Comparison of ENCODE assay signal across 13 cellular contexts in genomic region chr14:95137164-95137803, GRCh38. TPM values are rescaled to one million over a fixed set of nuclear protein-coding genes. Genes with fewer than 3 reads are reported as not detected.
DNase-seq lines count a peak whose midpoint lies in the region; ATAC-seq and TF ChIP-seq lines count a peak whose summit lies in the region.
"Had no signal": no experiment of that assay in that cellular context is flagged by ENCODE, and none has a peak within 500 bp of the region (broad histone marks: within the 10 kb centered on the region; RNA-seq: fewer than 3 reads in every experiment).

No MANE protein-coding gene starts in this region.

- TF ChIP-seq POLR2A in body of pancreas (IDR thresholded peaks at IDR 0.05) (no peak), testis (IDR thresholded peaks at IDR 0.05) (no peak)

- CTCF ChIA-PET in activated naive CD4-positive, alpha-beta T cell treated with anti-CD3 and anti-CD28 coated beads for 36 hours (lab: Charles Lee) = interaction anchor here (0.6 to 0.9 kb wide), 3 partner anchors 25 to 1160 kb away, joined by 4 read pairs; no protein-coding TSS in a partner anchor
- CTCF ChIA-PET in activated naive CD4-positive, alpha-beta T cell treated with anti-CD3 and anti-CD28 coated beads, Interleukin-2, amount 10 ng/mL, durations not matched to agents 7 days and 5 days (lab: Charles Lee) = interaction anchor here (1.0 kb wide), 1 partner anchor 761 kb away, joined by 3 read pairs; no protein-coding TSS in a partner anchor

- H3K4me1 ChIP-seq in body of pancreas (peaks cover 62% of the 10 kb centered on the region), mucosa of stomach (ENCODE audit: control insufficient read depth, insufficient read depth, low read length) (peaks cover 17% of the 10 kb centered on the region), testis (peaks cover 54% of the 10 kb centered on the region)

- H3K9me3 Mint-ChIP-seq in activated naive CD4-positive, alpha-beta T cell treated with anti-CD3 and anti-CD28 coated beads for 36 hours = no peaks in the 10 kb centered on the region
- H3K9me3 Mint-ChIP-seq in activated naive CD4-positive, alpha-beta T cell treated with anti-CD3 and anti-CD28 coated beads, Interleukin-2, amount 10 ng/mL, durations not matched to agents 7 days and 5 days = no peaks in the 10 kb centered on the region

- H3K27ac Mint-ChIP-seq in activated naive CD4-positive, alpha-beta T cell treated with anti-CD3 and anti-CD28 coated beads for 36 hours = peak overlapping the region; percentile 6
- no peak overlapping the region for H3K27ac Mint-ChIP-seq in activated naive CD4-positive, alpha-beta T cell treated with anti-CD3 and anti-CD28 coated beads, Interleukin-2, amount 10 ng/mL, durations not matched to agents 7 days and 5 days

- H3K4me3 Mint-ChIP-seq in activated naive CD4-positive, alpha-beta T cell treated with anti-CD3 and anti-CD28 coated beads for 36 hours = no peak overlapping the region
- no peak overlapping the region for H3K4me3 Mint-ChIP-seq in activated naive CD4-positive, alpha-beta T cell treated with anti-CD3 and anti-CD28 coated beads, Interleukin-2, amount 10 ng/mL, durations not matched to agents 7 days and 5 days

- H3K36me3 ChIP-seq in body of pancreas (replicated peaks in 1 of 2; ENCODE audit: insufficient read depth in 1 of 2, low read depth in 2 of 2) (no peaks in the 10 kb centered on the region), mucosa of stomach (ENCODE audit: control insufficient read depth, insufficient read depth, low read length) (no peaks in the 10 kb centered on the region), testis (ENCODE audit: low read depth, missing control alignments) (no peaks in the 10 kb centered on the region)

- ATAC-seq in body of pancreas = no peak
- ATAC-seq in HG03159 (IDR thresholded peaks at IDR 0.05; ENCODE audit: unreplicated experiment) = no peak
- ATAC-seq in omental fat pad (ENCODE audit: low FRiP score) = no peak

- no peak for DNase-seq in activated naive CD4-positive, alpha-beta T cell treated with anti-CD3 and anti-CD28 coated beads for 36 hours
- no peak for DNase-seq in activated naive CD4-positive, alpha-beta T cell treated with anti-CD3 and anti-CD28 coated beads, Interleukin-2, amount 10 ng/mL, durations not matched to agents 7 days and 5 days
- DNase-seq in body of pancreas = no peak
- no peak for DNase-seq in testis
- DNase-seq in activated CD8-positive, alpha-beta memory T cell treated with anti-CD3 and anti-CD28 coated beads, Interleukin-2, amount 50 U/mL, for 48 hours = no peak
- no peak for DNase-seq in omental fat pad (ENCODE audit: low spot score)
- DNase-seq: activated CD8-positive, alpha-beta memory T cell treated with anti-CD3 and anti-CD28 coated beads, Interleukin-2, amount 50 U/mL, for 4 hours; GM23248; NCI-H1436 treated with DMSO at 0.1 percent for 48 hours; NCI-H526 treated with DMSO at 0.1 percent for 48 hours; stimulated activated CD4-positive, alpha-beta T cell treated with anti-CD3 and anti-CD28 coated beads, Interleukin-2, amount 100 ng/mL, for 48 hours had no signal

- intact Hi-C loops in activated naive CD4-positive, alpha-beta T cell treated with anti-CD3 and anti-CD28 coated beads for 36 hours (cut with micrococcal nuclease) = no loop called here
- intact Hi-C loops in body of pancreas (cut with DNase I) = no loop called here
- intact Hi-C loops in testis (cut with DNase I; ENCODE audit: low total_unique reads) = no loop called here

- H3K9me3 ChIP-seq in body of pancreas = no peaks in the 10 kb centered on the region
- no peaks in the 10 kb centered on the region for H3K9me3 ChIP-seq in mucosa of stomach (ENCODE audit: control insufficient read depth, low read length)
- no peaks in the 10 kb centered on the region for H3K9me3 ChIP-seq in testis

- peaks cover 61% of the 10 kb centered on the region for H3K4me1 Mint-ChIP-seq in activated naive CD4-positive, alpha-beta T cell treated with anti-CD3 and anti-CD28 coated beads for 36 hours (ENCODE audit: low read depth)
- peaks cover 38% of the 10 kb centered on the region for H3K4me1 Mint-ChIP-seq in activated naive CD4-positive, alpha-beta T cell treated with anti-CD3 and anti-CD28 coated beads, Interleukin-2, amount 10 ng/mL, durations not matched to agents 7 days and 5 days

- H3K36me3 Mint-ChIP-seq in activated naive CD4-positive, alpha-beta T cell treated with anti-CD3 and anti-CD28 coated beads for 36 hours (ENCODE audit: low read depth) = peaks cover 23% of the 10 kb centered on the region
- H3K36me3 Mint-ChIP-seq in activated naive CD4-positive, alpha-beta T cell treated with anti-CD3 and anti-CD28 coated beads, Interleukin-2, amount 10 ng/mL, durations not matched to agents 7 days and 5 days = peaks cover 20% of the 10 kb centered on the region

- no peaks in the 10 kb centered on the region for H3K27me3 Mint-ChIP-seq in activated naive CD4-positive, alpha-beta T cell treated with anti-CD3 and anti-CD28 coated beads for 36 hours (ENCODE audit: low read depth)
- no peaks in the 10 kb centered on the region for H3K27me3 Mint-ChIP-seq in activated naive CD4-positive, alpha-beta T cell treated with anti-CD3 and anti-CD28 coated beads, Interleukin-2, amount 10 ng/mL, durations not matched to agents 7 days and 5 days

- TF ChIP-seq CTCF in body of pancreas (IDR thresholded peaks at IDR 0.05) = no peak
- TF ChIP-seq CTCF in testis (IDR thresholded peaks at IDR 0.05) = no peak
- no peak for TF ChIP-seq CTCF in omental fat pad (IDR thresholded peaks at IDR 0.05)

- H3K27me3 ChIP-seq in body of pancreas (no peaks in the 10 kb centered on the region), mucosa of stomach (ENCODE audit: control insufficient read depth, insufficient read depth, low read length) (no peaks in the 10 kb centered on the region), testis (no peaks in the 10 kb centered on the region)

- H3K9ac ChIP-seq in mucosa of stomach (ENCODE audit: low read length) = no peak overlapping the region
- H3K9ac ChIP-seq: GM23248 had no signal

- H3K4me3 ChIP-seq in body of pancreas (no peak overlapping the region), mucosa of stomach (ENCODE audit: low read length) (peak overlapping the region; percentile 7), testis (no peak overlapping the region)
- H3K4me3 ChIP-seq: GM23248 had no signal

- H3K27ac ChIP-seq in body of pancreas = peak overlapping the region in 3 of 4 donors; percentile 29 to 65 (median 51)
- peak overlapping the region; percentile 47 to 78 for H3K27ac ChIP-seq in testis
- H3K27ac ChIP-seq: GM23248 had no signal

RNA-seq across cellular contexts. Expression of gene DICER1, which starts 20.0 kb away (rescaled TPM):
- total RNA-seq in activated naive CD4-positive, alpha-beta T cell treated with anti-CD3 and anti-CD28 coated beads for 36 hours = 10 to 100 TPM; 38.1 to 42.3 TPM
- total RNA-seq in body of pancreas (10 to 100 TPM; 47.7 to 85.0 TPM), testis (100 to 1,000 TPM in 1 of 2 donors, 10 to 100 TPM in 1; 88.1 to 111 TPM), omental fat pad (100 to 1,000 TPM in 2 of 4 donors, 10 to 100 TPM in 2; 64.7 to 137 (median 87.6) TPM)
- 31.7 TPM for polyA plus RNA-seq in testis (ENCODE audit: insufficient read depth, low read depth, low replicate concordance)
